Comparison of ENCODE assay signal across 8 cellular contexts in the genomic region with DNA sequence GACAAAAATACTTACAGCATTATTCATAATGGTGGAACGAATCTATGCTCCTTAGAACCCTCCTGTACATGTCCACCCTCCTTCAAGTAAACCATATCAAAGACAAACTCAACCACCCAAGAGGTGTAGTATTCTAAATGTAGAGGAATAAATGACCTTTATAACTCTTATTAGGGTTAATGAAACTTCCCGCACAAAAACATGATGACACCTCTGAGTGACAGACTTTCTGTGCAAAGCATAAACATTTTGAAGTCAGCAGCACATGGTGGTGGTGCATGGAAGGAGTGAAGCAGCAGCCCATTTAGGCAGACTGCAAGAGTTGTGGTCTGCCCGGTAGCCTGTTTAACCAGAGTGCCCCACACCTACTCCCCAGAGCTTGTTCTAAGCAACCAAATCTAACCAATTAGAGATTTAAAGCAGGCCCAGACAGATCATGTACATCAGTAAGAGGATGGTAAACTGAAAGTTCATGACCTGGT. TPM values are rescaled to one million over a fixed set of nuclear protein-coding genes. Genes with fewer than 3 reads are reported as not detected.
DNase-seq lines count a peak whose midpoint lies in the region; ATAC-seq, FAIRE-seq and TF ChIP-seq lines count a peak whose summit lies in the region.

No MANE protein-coding gene starts in this region.

- peak overlapping the region; percentile 89 for H3K27ac Mint-ChIP-seq in activated T-helper 17 cell treated with anti-CD3 and anti-CD28 coated beads, Interleukin-2, amount 50 U/mL, for 72 hours

- TF ChIP-seq CTCF in cardiac muscle cell (IDR thresholded peaks at IDR 0.05; ENCODE audit: low read depth, low read length) (no peak), HepG2 (CRISPR knock-in tag; IDR thresholded peaks at IDR 0.05) (no peak), transverse colon (IDR thresholded peaks at IDR 0.05) (peak in 2 of 5 experiments; percentile 8 to 27)

- peaks cover 18% of the 10 kb centered on the region for H3K36me3 Mint-ChIP-seq in activated T-helper 17 cell treated with anti-CD3 and anti-CD28 coated beads, Interleukin-2, amount 50 U/mL, for 72 hours (ENCODE audit: low read depth)

- no peaks in the 10 kb centered on the region for H3K27me3 Mint-ChIP-seq in activated T-helper 17 cell treated with anti-CD3 and anti-CD28 coated beads, Interleukin-2, amount 50 U/mL, for 72 hours

- H3K27ac ChIP-seq in cardiac muscle cell = peak overlapping the region; percentile 69
- H3K27ac ChIP-seq in HepG2 (ENCODE audit: extremely low read length, insufficient read depth, low read length) = peak overlapping the region; percentile 67
- H3K27ac ChIP-seq in transverse colon = peak overlapping the region; percentile 78 to 94 (median 88)

- H3K4me1 ChIP-seq in cardiac muscle cell (ENCODE audit: low read depth) (peaks cover 14% of the 10 kb centered on the region), HepG2 (ENCODE audit: insufficient read depth, low read length) (peaks cover 13% of the 10 kb centered on the region), transverse colon (peaks cover 4 to 21% (median 8%) of the 10 kb centered on the region in 4 donors)

- H3K4me2 ChIP-seq in HepG2 (ENCODE audit: low read depth, low read length) = peak overlapping the region; percentile 88

- POLR2A ChIA-PET in HepG2 (lab: Yijun Ruan, JAX) = interaction anchor here (0.6 to 2.6 kb wide), 11 partner anchors 10 to 248 kb away, joined by 3 to 37 read pairs (median 3); partner anchors contain the start of gene SENP1

- H3K27me3 ChIP-seq in cardiac muscle cell (no peaks in the 10 kb centered on the region), HepG2 (ENCODE audit: control insufficient read depth in 1 of 2, insufficient read depth in 2 of 2, low read length in 2 of 2) (no peaks in the 10 kb centered on the region), transverse colon (no peaks in the 10 kb centered on the region)

- no peak for FAIRE-seq in HepG2 (lab: Jason Lieb, UNC)

- intact Hi-C loops in Right ventricle myocardium inferior (cut with DNase I) (loop anchor here (1.0 to 2.0 kb wide), 2 partner anchors 39 to 52 kb away; partner anchors contain the start of genes PFKM and SENP1), HepG2 (cut with micrococcal nuclease; ENCODE audit: unreplicated experiment) (loop anchor here (1.0 kb wide), 1 partner anchor 53 kb away; no protein-coding TSS in a partner anchor), transverse colon (cut with DNase I; ENCODE audit: low total_unique reads) (loop anchor here (10.0 kb wide), 1 partner anchor 53 kb away; the partner anchor contains the start of gene SENP1)

- DNase-seq in cardiac muscle cell (ENCODE audit: low read depth in 1 of 2, low spot score in 1 of 2) (no peak), Right ventricle myocardium inferior (ENCODE audit: missing footprints) (no peak), HepG2 (ENCODE audit: low spot score) (no peak), transverse colon (no peak), NCI-H524 (lab: John Stamatoyannopoulos, UW) (no peak), hippocampal formation (lab: John Stamatoyannopoulos, UW) (no peak), SHP77 treated with DMSO at 0.1 percent for 48 hours (lab: John Stamatoyannopoulos, UW) (no peak)

- peak overlapping the region; percentile 82 for H2AFZ ChIP-seq in HepG2 (ENCODE audit: low read length)

- TF ChIP-seq RAD21 in HepG2 (CRISPR knock-in tag; IDR thresholded peaks at IDR 0.05) = no peak

- no peaks in the 10 kb centered on the region for H3K9me3 ChIP-seq in cardiac muscle cell (ENCODE audit: low read depth)
- H3K9me3 ChIP-seq in HepG2 (ENCODE audit: low read length) = no peaks in the 10 kb centered on the region
- H3K9me3 ChIP-seq in transverse colon = no peaks in the 10 kb centered on the region

- BruUV-seq in HepG2 (replicated peaks; lab: Mats Ljungman, UMichigan) = no TSS peak

- no peak for TF ChIP-seq POLR2A in HepG2 (IDR thresholded peaks at IDR 0.05; ENCODE audit: insufficient read depth in 1 of 2, low read depth in 2 of 2, low read length in 2 of 2)
- TF ChIP-seq POLR2A in transverse colon (IDR thresholded peaks at IDR 0.05) = no peak

- peak overlapping the region; percentile 76 for H3K9ac ChIP-seq in HepG2 (ENCODE audit: insufficient read depth, low read depth, low read length)

- in situ Hi-C loops in HepG2 (cut with HindIII; ENCODE audit: extremely low pct_ligation_motif_present, low pct_unique_long_range_greater_than_20kb) = no loop called here
- in situ Hi-C loops in transverse colon (cut with MboI; ENCODE audit: low pct_ligation_motif_present in 1 of 4, low pct_unique_long_range_greater_than_20kb in 1 of 4, low sequenced_read_pairs in 3 of 4) = loop anchor here in 3 of 4 donors (25.0 kb wide), 2 partner anchors 196 to 296 kb away; partner anchors contain the start of gene TMEM106C (in 3 of the 3)

- no peaks in the 10 kb centered on the region for H4K20me1 ChIP-seq in HepG2 (ENCODE audit: insufficient read depth, low read length)

- H3K4me1 Mint-ChIP-seq in activated T-helper 17 cell treated with anti-CD3 and anti-CD28 coated beads, Interleukin-2, amount 50 U/mL, for 72 hours = peaks cover 11% of the 10 kb centered on the region

- H3K9me3 Mint-ChIP-seq in activated T-helper 17 cell treated with anti-CD3 and anti-CD28 coated beads, Interleukin-2, amount 50 U/mL, for 72 hours = no peaks in the 10 kb centered on the region

- H3K4me3 ChIP-seq in cardiac muscle cell (peak overlapping the region; percentile 88), HepG2 (replicated peaks in 1 of 3; ENCODE audit: insufficient read depth in 1 of 3, low read depth in 2 of 3, low read length in 3 of 3) (peak overlapping the region; percentile 68 to 89 (median 85); a peak in 5 of 6 replicates), transverse colon (peak overlapping the region in 3 of 4 donors; percentile 72 to 95 (median 79))

- H3K4me3 Mint-ChIP-seq in activated T-helper 17 cell treated with anti-CD3 and anti-CD28 coated beads, Interleukin-2, amount 50 U/mL, for 72 hours = peak overlapping the region; percentile 85

- H3K79me2 ChIP-seq in HepG2 (ENCODE audit: insufficient read depth, low read length) = peaks cover 6% of the 10 kb centered on the region

- 51% methylated on average over 3 of the region's 3 CpGs for WGBS in HepG2 (ENCODE audit: low lambda C conversion rate)
- WGBS in transverse colon (ENCODE audit: low coverage in 1 of 2), 2 donors = 67% methylated on average over 3 of the region's 3 CpGs; no CpG with 5 or more reads in 1 of the 2 donors

- CTCF ChIA-PET in HepG2 (lab: Yijun Ruan, JAX; ENCODE audit: low intra/inter-chr PET ratio, low total read pairs) = no interaction called here

- ATAC-seq in Right ventricle myocardium inferior (no peak), HepG2 (no peak)
- ATAC-seq in activated T-helper 17 cell treated with anti-CD3 and anti-CD28 coated beads, Interleukin-2, amount 50 U/mL, for 72 hours (replicated peaks) = no peak

- TF ChIP-seq EP300 in HepG2 (IDR thresholded peaks at IDR 0.05; ENCODE audit: low read depth in 2 of 2, low read length in 2 of 2) (no peak), HepG2 (CRISPR knock-in tag; IDR thresholded peaks at IDR 0.05; ENCODE audit: borderline replicate concordance) (no peak), transverse colon (IDR thresholded peaks at IDR 0.05; ENCODE audit: low read depth) (no peak)

- H3K36me3 ChIP-seq in cardiac muscle cell (no peaks in the 10 kb centered on the region), HepG2 (replicated peaks in 1 of 2; ENCODE audit: control insufficient read depth in 1 of 2, insufficient read depth in 2 of 2, low read length in 2 of 2) (no peaks in the 10 kb centered on the region; a peak in 1 of 5 replicates), transverse colon (peaks cover 0 to 1% (median 0%) of the 10 kb centered on the region in 4 donors)

RNA-seq across cellular contexts. Expression of gene ASB8, which starts 0.6 kb away (rescaled TPM):
- total RNA-seq in cardiac muscle cell = 41.2 and 47.9 TPM in 2 replicates
- 53.0 and 62.0 TPM in 2 replicates for polyA plus RNA-seq in cardiac muscle cell
- 80.7 TPM for total RNA-seq in Right ventricle myocardium inferior
- 10 to 100 TPM; 22.6 to 35.7 TPM for total RNA-seq in activated T-helper 17 cell treated with anti-CD3 and anti-CD28 coated beads, Interleukin-2, amount 50 U/mL, for 72 hours
- 15.5 and 17.5 TPM in 2 replicates for total RNA-seq in HepG2 (2016; rRNA removed; fragmentation: Illumina TruSeq; extraction: Trizol)
- total RNA-seq in HepG2 (2016; cell fraction: cytosol; rRNA removed; fragmentation: Illumina TruSeq; extraction: Trizol; ENCODE audit: low read depth) = 3.7 and 4.4 TPM in 2 replicates
- total RNA-seq in HepG2 (2016; cell fraction: insoluble cytoplasmic fraction; rRNA removed; fragmentation: Illumina TruSeq; extraction: Trizol) = 14.4 and 19.5 TPM in 2 replicates
- total RNA-seq in HepG2 (2016; cell fraction: membrane; rRNA removed; fragmentation: Illumina TruSeq; extraction: Trizol) = 12.2 and 12.3 TPM in 2 replicates
- total RNA-seq in HepG2 (2016; cell fraction: nucleus; rRNA removed; fragmentation: Illumina TruSeq; extraction: Trizol) = 8.2 and 9.7 TPM in 2 replicates
- 14.0 and 14.9 TPM in 2 replicates for polyA plus RNA-seq in HepG2 (2011; rRNA removed)
- polyA plus RNA-seq in HepG2 (2011; cell fraction: cytosol; rRNA removed) = 11.7 and 13.2 TPM in 2 replicates
- polyA plus RNA-seq in HepG2 (2011; cell fraction: nucleus; rRNA removed) = 10.4 and 13.2 TPM in 2 replicates
- polyA plus RNA-seq in HepG2 (2012) = 11.7 and 15.8 TPM in 2 replicates
- polyA plus RNA-seq in HepG2 (2016; cell fraction: cytosol; fragmentation: Illumina TruSeq; extraction: Trizol; ENCODE audit: low read depth) = 2.4 and 2.6 TPM in 2 replicates
- polyA plus RNA-seq in HepG2 (2016; cell fraction: insoluble cytoplasmic fraction; fragmentation: Illumina TruSeq; extraction: Trizol; ENCODE audit: low read depth) = 17.1 and 20.4 TPM in 2 replicates
- polyA plus RNA-seq in HepG2 (2016; cell fraction: membrane; fragmentation: Illumina TruSeq; extraction: Trizol; ENCODE audit: low read depth) = 5.8 and 6.7 TPM in 2 replicates
- polyA plus RNA-seq in HepG2 (2016; cell fraction: nucleus; fragmentation: Illumina TruSeq; extraction: Trizol; ENCODE audit: insufficient read depth, low read depth) = 17.2 and 17.5 TPM in 2 replicates
- 16.9 and 50.8 TPM in 2 replicates for polyA minus RNA-seq in HepG2 (2011; rRNA and poly(A)+ RNA removed; ENCODE audit: low replicate concordance)
- 13.0 and 14.5 TPM in 2 replicates for polyA minus RNA-seq in HepG2 (2011; cell fraction: cytosol; rRNA and poly(A)+ RNA removed)
- polyA minus RNA-seq in HepG2 (2011; cell fraction: nucleus; rRNA and poly(A)+ RNA removed) = 17.1 and 25.0 TPM in 2 replicates
- total RNA-seq in transverse colon = 10 to 100 TPM; 13.3 to 39.0 (median 23.3) TPM

RNA-seq across cellular contexts. Expression of gene CCDC184, which starts 25.5 kb away (rescaled TPM):
- total RNA-seq in cardiac muscle cell (0.45 and 1.7 TPM in 2 replicates), Right ventricle myocardium inferior (1.0 TPM), HepG2 (2016; rRNA removed; fragmentation: Illumina TruSeq; extraction: Trizol) (not detected in 2 replicates), transverse colon (under 1 TPM in 2 of 4 donors, not detected in 2; 0.27 to 0.79 TPM)
- polyA plus RNA-seq in cardiac muscle cell (not detected in 2 replicates), HepG2 (2011; rRNA removed) (not detected in 2 replicates)
- under 1 TPM; 0.67 to 0.69 TPM for total RNA-seq in activated T-helper 17 cell treated with anti-CD3 and anti-CD28 coated beads, Interleukin-2, amount 50 U/mL, for 72 hours
- not detected in 2 replicates for total RNA-seq in HepG2 (2016; cell fraction: cytosol; rRNA removed; fragmentation: Illumina TruSeq; extraction: Trizol; ENCODE audit: low read depth)
- not detected in 2 replicates for total RNA-seq in HepG2 (2016; cell fraction: insoluble cytoplasmic fraction; rRNA removed; fragmentation: Illumina TruSeq; extraction: Trizol)
- total RNA-seq in HepG2 (2016; cell fraction: membrane; rRNA removed; fragmentation: Illumina TruSeq; extraction: Trizol) = not detected in 2 replicates
- total RNA-seq in HepG2 (2016; cell fraction: nucleus; rRNA removed; fragmentation: Illumina TruSeq; extraction: Trizol) = not detected in 2 replicates
- not detected in 2 replicates for polyA plus RNA-seq in HepG2 (2011; cell fraction: cytosol; rRNA removed)
- not detected in 2 replicates for polyA plus RNA-seq in HepG2 (2011; cell fraction: nucleus; rRNA removed)
- not detected in 2 replicates for polyA plus RNA-seq in HepG2 (2012)
- not detected in 2 replicates for polyA plus RNA-seq in HepG2 (2016; cell fraction: cytosol; fragmentation: Illumina TruSeq; extraction: Trizol; ENCODE audit: low read depth)
- polyA plus RNA-seq in HepG2 (2016; cell fraction: insoluble cytoplasmic fraction; fragmentation: Illumina TruSeq; extraction: Trizol; ENCODE audit: low read depth) = not detected in 2 replicates
- polyA plus RNA-seq in HepG2 (2016; cell fraction: membrane; fragmentation: Illumina TruSeq; extraction: Trizol; ENCODE audit: low read depth) = not detected in 2 replicates
- not detected in 2 replicates for polyA plus RNA-seq in HepG2 (2016; cell fraction: nucleus; fragmentation: Illumina TruSeq; extraction: Trizol; ENCODE audit: insufficient read depth, low read depth)
- polyA minus RNA-seq in HepG2 (2011; rRNA and poly(A)+ RNA removed; ENCODE audit: low replicate concordance) = not detected in 2 replicates
- not detected in 2 replicates for polyA minus RNA-seq in HepG2 (2011; cell fraction: cytosol; rRNA and poly(A)+ RNA removed)
- polyA minus RNA-seq in HepG2 (2011; cell fraction: nucleus; rRNA and poly(A)+ RNA removed) = not detected in 2 replicates

RNA-seq across cellular contexts. Expression of gene PFKM, which starts 38.8 kb away (rescaled TPM):
- 118 and 152 TPM in 2 replicates for total RNA-seq in cardiac muscle cell
- 148 and 163 TPM in 2 replicates for polyA plus RNA-seq in cardiac muscle cell
- total RNA-seq in Right ventricle myocardium inferior = 637 TPM
- 10 to 100 TPM; 57.3 to 83.3 TPM for total RNA-seq in activated T-helper 17 cell treated with anti-CD3 and anti-CD28 coated beads, Interleukin-2, amount 50 U/mL, for 72 hours
- total RNA-seq in HepG2 (2016; rRNA removed; fragmentation: Illumina TruSeq; extraction: Trizol) = 1.4 and 2.4 TPM in 2 replicates
- 0.44 and 0.61 TPM in 2 replicates for total RNA-seq in HepG2 (2016; cell fraction: cytosol; rRNA removed; fragmentation: Illumina TruSeq; extraction: Trizol; ENCODE audit: low read depth)
- 2.2 and 2.4 TPM in 2 replicates for total RNA-seq in HepG2 (2016; cell fraction: insoluble cytoplasmic fraction; rRNA removed; fragmentation: Illumina TruSeq; extraction: Trizol)
- 0.48 and 0.77 TPM in 2 replicates for total RNA-seq in HepG2 (2016; cell fraction: membrane; rRNA removed; fragmentation: Illumina TruSeq; extraction: Trizol)
- total RNA-seq in HepG2 (2016; cell fraction: nucleus; rRNA removed; fragmentation: Illumina TruSeq; extraction: Trizol) = 2.4 and 2.6 TPM in 2 replicates
- polyA plus RNA-seq in HepG2 (2011; rRNA removed) = 1.9 and 4.3 TPM in 2 replicates
- 1.2 and 2.3 TPM in 2 replicates for polyA plus RNA-seq in HepG2 (2011; cell fraction: cytosol; rRNA removed)
- 6.0 and 7.7 TPM in 2 replicates for polyA plus RNA-seq in HepG2 (2011; cell fraction: nucleus; rRNA removed)
- polyA plus RNA-seq in HepG2 (2012) = 3.0 and 3.6 TPM in 2 replicates
- polyA plus RNA-seq in HepG2 (2016; cell fraction: cytosol; fragmentation: Illumina TruSeq; extraction: Trizol; ENCODE audit: low read depth) = 0.18 and 0.24 TPM in 2 replicates
- 0.81 and 1.2 TPM in 2 replicates for polyA plus RNA-seq in HepG2 (2016; cell fraction: insoluble cytoplasmic fraction; fragmentation: Illumina TruSeq; extraction: Trizol; ENCODE audit: low read depth)
- 0.40 and 0.65 TPM in 2 replicates for polyA plus RNA-seq in HepG2 (2016; cell fraction: membrane; fragmentation: Illumina TruSeq; extraction: Trizol; ENCODE audit: low read depth)
- 1.8 and 2.6 TPM in 2 replicates for polyA plus RNA-seq in HepG2 (2016; cell fraction: nucleus; fragmentation: Illumina TruSeq; extraction: Trizol; ENCODE audit: insufficient read depth, low read depth)
- 5.0 and 177 TPM in 2 replicates for polyA minus RNA-seq in HepG2 (2011; rRNA and poly(A)+ RNA removed; ENCODE audit: low replicate concordance)
- polyA minus RNA-seq in HepG2 (2011; cell fraction: cytosol; rRNA and poly(A)+ RNA removed) = 2.4 and 4.5 TPM in 2 replicates
- 2.8 and 3.9 TPM in 2 replicates for polyA minus RNA-seq in HepG2 (2011; cell fraction: nucleus; rRNA and poly(A)+ RNA removed)
- total RNA-seq in transverse colon = 10 to 100 TPM; 21.7 to 48.8 (median 32.7) TPM

RNA-seq across cellular contexts. Expression of gene OR10AD1, which starts 45.2 kb away (rescaled TPM):
- total RNA-seq in cardiac muscle cell (not detected in 2 replicates), Right ventricle myocardium inferior (not detected), HepG2 (2016; rRNA removed; fragmentation: Illumina TruSeq; extraction: Trizol) (not detected in 2 replicates), transverse colon (not detected)
- polyA plus RNA-seq in cardiac muscle cell (not detected in 2 replicates), HepG2 (2011; rRNA removed) (not detected in 2 replicates)
- not detected for total RNA-seq in activated T-helper 17 cell treated with anti-CD3 and anti-CD28 coated beads, Interleukin-2, amount 50 U/mL, for 72 hours
- total RNA-seq in HepG2 (2016; cell fraction: cytosol; rRNA removed; fragmentation: Illumina TruSeq; extraction: Trizol; ENCODE audit: low read depth) = not detected in 2 replicates
- total RNA-seq in HepG2 (2016; cell fraction: insoluble cytoplasmic fraction; rRNA removed; fragmentation: Illumina TruSeq; extraction: Trizol) = not detected in 2 replicates
- not detected in 2 replicates for total RNA-seq in HepG2 (2016; cell fraction: membrane; rRNA removed; fragmentation: Illumina TruSeq; extraction: Trizol)
- total RNA-seq in HepG2 (2016; cell fraction: nucleus; rRNA removed; fragmentation: Illumina TruSeq; extraction: Trizol) = not detected in 2 replicates
- not detected in 2 replicates for polyA plus RNA-seq in HepG2 (2011; cell fraction: cytosol; rRNA removed)
- polyA plus RNA-seq in HepG2 (2011; cell fraction: nucleus; rRNA removed) = not detected in 2 replicates
- polyA plus RNA-seq in HepG2 (2012) = not detected in 2 replicates
- polyA plus RNA-seq in HepG2 (2016; cell fraction: cytosol; fragmentation: Illumina TruSeq; extraction: Trizol; ENCODE audit: low read depth) = not detected in 2 replicates
- polyA plus RNA-seq in HepG2 (2016; cell fraction: insoluble cytoplasmic fraction; fragmentation: Illumina TruSeq; extraction: Trizol; ENCODE audit: low read depth) = not detected in 2 replicates
- polyA plus RNA-seq in HepG2 (2016; cell fraction: membrane; fragmentation: Illumina TruSeq; extraction: Trizol; ENCODE audit: low read depth) = not detected in 2 replicates
- not detected in 2 replicates for polyA plus RNA-seq in HepG2 (2016; cell fraction: nucleus; fragmentation: Illumina TruSeq; extraction: Trizol; ENCODE audit: insufficient read depth, low read depth)
- not detected in 2 replicates for polyA minus RNA-seq in HepG2 (2011; rRNA and poly(A)+ RNA removed; ENCODE audit: low replicate concordance)
- polyA minus RNA-seq in HepG2 (2011; cell fraction: cytosol; rRNA and poly(A)+ RNA removed) = not detected in 2 replicates
- polyA minus RNA-seq in HepG2 (2011; cell fraction: nucleus; rRNA and poly(A)+ RNA removed) = not detected in 2 replicates

RNA-seq across cellular contexts. Expression of gene SENP1, which starts 52.1 kb away (rescaled TPM):
- total RNA-seq in cardiac muscle cell (13.2 and 20.4 TPM in 2 replicates), Right ventricle myocardium inferior (7.7 TPM), HepG2 (2016; rRNA removed; fragmentation: Illumina TruSeq; extraction: Trizol) (20.2 and 25.3 TPM in 2 replicates), transverse colon (10 to 100 TPM in 2 of 4 donors, 1 to 10 TPM in 2; 2.2 to 20.3 (median 10.5) TPM)
- polyA plus RNA-seq in cardiac muscle cell (16.7 and 17.1 TPM in 2 replicates), HepG2 (2011; rRNA removed) (9.6 and 14.0 TPM in 2 replicates)
- 10 to 100 TPM; 37.5 to 42.3 TPM for total RNA-seq in activated T-helper 17 cell treated with anti-CD3 and anti-CD28 coated beads, Interleukin-2, amount 50 U/mL, for 72 hours
- total RNA-seq in HepG2 (2016; cell fraction: cytosol; rRNA removed; fragmentation: Illumina TruSeq; extraction: Trizol; ENCODE audit: low read depth) = 13.5 and 17.7 TPM in 2 replicates
- total RNA-seq in HepG2 (2016; cell fraction: insoluble cytoplasmic fraction; rRNA removed; fragmentation: Illumina TruSeq; extraction: Trizol) = 18.9 and 26.5 TPM in 2 replicates
- total RNA-seq in HepG2 (2016; cell fraction: membrane; rRNA removed; fragmentation: Illumina TruSeq; extraction: Trizol) = 20.1 and 21.6 TPM in 2 replicates
- total RNA-seq in HepG2 (2016; cell fraction: nucleus; rRNA removed; fragmentation: Illumina TruSeq; extraction: Trizol) = 17.7 and 21.1 TPM in 2 replicates
- 4.4 and 6.7 TPM in 2 replicates for polyA plus RNA-seq in HepG2 (2011; cell fraction: cytosol; rRNA removed)
- 4.4 and 4.5 TPM in 2 replicates for polyA plus RNA-seq in HepG2 (2011; cell fraction: nucleus; rRNA removed)
- polyA plus RNA-seq in HepG2 (2012) = 4.5 and 6.5 TPM in 2 replicates
- polyA plus RNA-seq in HepG2 (2016; cell fraction: cytosol; fragmentation: Illumina TruSeq; extraction: Trizol; ENCODE audit: low read depth) = 1.7 and 1.8 TPM in 2 replicates
- 20.0 and 22.8 TPM in 2 replicates for polyA plus RNA-seq in HepG2 (2016; cell fraction: insoluble cytoplasmic fraction; fragmentation: Illumina TruSeq; extraction: Trizol; ENCODE audit: low read depth)
- polyA plus RNA-seq in HepG2 (2016; cell fraction: membrane; fragmentation: Illumina TruSeq; extraction: Trizol; ENCODE audit: low read depth) = 7.5 and 7.8 TPM in 2 replicates
- 15.1 and 16.2 TPM in 2 replicates for polyA plus RNA-seq in HepG2 (2016; cell fraction: nucleus; fragmentation: Illumina TruSeq; extraction: Trizol; ENCODE audit: insufficient read depth, low read depth)
- polyA minus RNA-seq in HepG2 (2011; rRNA and poly(A)+ RNA removed; ENCODE audit: low replicate concordance) = 8.9 and 48.8 TPM in 2 replicates
- 10.4 and 11.8 TPM in 2 replicates for polyA minus RNA-seq in HepG2 (2011; cell fraction: cytosol; rRNA and poly(A)+ RNA removed)
- 31.7 and 39.7 TPM in 2 replicates for polyA minus RNA-seq in HepG2 (2011; cell fraction: nucleus; rRNA and poly(A)+ RNA removed)
